In genomic region chr7:3649250-3649649, GRCh38 we compare ENCODE assay signal across 15 cellular contexts.
A peak's percentile ranks its signal among the peaks of the same experiment; 100 is the strongest.
DNase-seq lines count a peak whose midpoint lies in the region; ATAC-seq, FAIRE-seq and TF ChIP-seq lines count a peak whose summit lies in the region.
"Had no signal": no experiment of that assay in that cellular context is flagged by ENCODE, and none has a peak within 500 bp of the region (broad histone marks: within the 10 kb centered on the region; RNA-seq: fewer than 3 reads in every experiment).

No MANE protein-coding gene starts in this region.

- no peak for DNase-seq in AG04450 (ENCODE audit: low read depth, low spot score)
- DNase-seq in LNCaP clone FGC (ENCODE audit: low read depth): no peak
- no peak for DNase-seq in astrocyte (ENCODE audit: low read depth)
- peak; percentile 28 for DNase-seq in iris pigment epithelial cell (ENCODE audit: low read depth)
- no peak for DNase-seq in activated CD8-positive, alpha-beta T cell treated with anti-CD3 and anti-CD28 coated beads for 36 hours
- DNase-seq in ovary: no peak
- DNase-seq: glutamatergic neuron, MG63, posterior cingulate gyrus, spleen had no signal

- H3K27ac ChIP-seq in AG04450 (ENCODE audit: low read depth, low read length) (no peak overlapping the region), astrocyte (ENCODE audit: low read depth, low read length) (no peak overlapping the region), ovary (no peak overlapping the region)
- H3K27ac ChIP-seq: BLaER1, spleen had no signal

- no peaks in the 10 kb centered on the region for H3K4me1 ChIP-seq in astrocyte (ENCODE audit: insufficient read depth, low read length)
- no peaks in the 10 kb centered on the region for H3K4me1 ChIP-seq in ovary (ENCODE audit: insufficient read depth)
- H3K4me1 ChIP-seq: BLaER1, spleen had no signal

- H3K9me3 ChIP-seq in AG04450 (ENCODE audit: control insufficient read depth, insufficient read depth, low read length) (no peaks in the 10 kb centered on the region), astrocyte (ENCODE audit: insufficient read depth, low read depth, low read length) (no peaks in the 10 kb centered on the region), ovary (no peaks in the 10 kb centered on the region)
- H3K9me3 ChIP-seq: BLaER1, MG63, spleen had no signal

- no peaks in the 10 kb centered on the region for H3K36me3 Mint-ChIP-seq in astrocyte (ENCODE audit: low read depth, unreplicated experiment)
- H3K36me3 Mint-ChIP-seq in activated CD8-positive, alpha-beta T cell treated with anti-CD3 and anti-CD28 coated beads for 36 hours (ENCODE audit: low read depth): no peaks in the 10 kb centered on the region

- no peak for ATAC-seq in activated CD8-positive, alpha-beta T cell treated with anti-CD3 and anti-CD28 coated beads for 36 hours
- ATAC-seq in HG02885 (IDR thresholded peaks at IDR 0.05; ENCODE audit: poor library complexity, unreplicated experiment) (no peak), GM18861 (IDR thresholded peaks at IDR 0.05; ENCODE audit: unreplicated experiment) (no peak)
- ATAC-seq: GM12878 had no signal

- FAIRE-seq in astrocyte (lab: Jason Lieb, UNC): no peak
- FAIRE-seq: endometrium, GM12878 had no signal

- CTCF ChIA-PET in AG04450 (lab: Charles Lee): no interaction called here
- CTCF ChIA-PET in activated CD8-positive, alpha-beta T cell treated with anti-CD3 and anti-CD28 coated beads for 36 hours (lab: Charles Lee): no interaction called here

- POLR2A ChIA-PET in AG04450 (lab: Yijun Ruan, JAX): interaction anchor here (0.7 kb wide), 1 partner anchor 368 kb away, joined by 3 read pairs; no protein-coding TSS in a partner anchor
- POLR2A ChIA-PET in activated CD8-positive, alpha-beta T cell treated with anti-CD3 and anti-CD28 coated beads for 36 hours (lab: Charles Lee): interaction anchor here (0.7 kb wide), 1 partner anchor 23 kb away, joined by 3 read pairs; no protein-coding TSS in a partner anchor

- no peak overlapping the region for H2AFZ ChIP-seq in astrocyte (ENCODE audit: low read depth, low read length)

- intact Hi-C loops in activated CD8-positive, alpha-beta T cell treated with anti-CD3 and anti-CD28 coated beads for 36 hours (cut with micrococcal nuclease): no loop called here
- intact Hi-C loops in ovary (cut with DNase I): no loop called here

- H3K27me3 ChIP-seq in AG04450 (ENCODE audit: control insufficient read depth, insufficient read depth, low read length): no peaks in the 10 kb centered on the region
- H3K27me3 ChIP-seq in astrocyte (ENCODE audit: insufficient read depth, low read length): no peaks in the 10 kb centered on the region
- no peaks in the 10 kb centered on the region for H3K27me3 ChIP-seq in ovary
- H3K27me3 ChIP-seq: BLaER1, MG63, spleen had no signal

- H3K27me3 Mint-ChIP-seq in astrocyte (ENCODE audit: low read depth, unreplicated experiment): no peaks in the 10 kb centered on the region
- H3K27me3 Mint-ChIP-seq in activated CD8-positive, alpha-beta T cell treated with anti-CD3 and anti-CD28 coated beads for 36 hours: no peaks in the 10 kb centered on the region

- no peak for TF ChIP-seq EP300 in ovary (IDR thresholded peaks at IDR 0.05)

- TF ChIP-seq CTCF in AG04450 (IDR thresholded peaks at IDR 0.05; ENCODE audit: low read depth, low read length): peak; percentile 30; the same call in 1 of the 2 replicates
- TF ChIP-seq CTCF in LNCaP clone FGC (IDR thresholded peaks at IDR 0.05; ENCODE audit: control insufficient read depth, extremely low read depth, insufficient read depth): peak; percentile 48
- TF ChIP-seq CTCF in astrocyte (IDR thresholded peaks at IDR 0.05; ENCODE audit: insufficient read depth, low read depth, low read length): peak; percentile 7
- TF ChIP-seq CTCF in activated CD8-positive, alpha-beta T cell treated with anti-CD3 and anti-CD28 coated beads for 36 hours (IDR thresholded peaks at IDR 0.05): no peak
- no peak for TF ChIP-seq CTCF in ovary (IDR thresholded peaks at IDR 0.05)

- no peaks in the 10 kb centered on the region for H3K79me2 ChIP-seq in astrocyte (ENCODE audit: insufficient read depth, low read length)

- H4K20me1 ChIP-seq in astrocyte (ENCODE audit: insufficient read depth, low read length): no peaks in the 10 kb centered on the region
- H4K20me1 ChIP-seq: BLaER1 had no signal

- H3K4me3 Mint-ChIP-seq in astrocyte (ENCODE audit: unreplicated experiment): no peak overlapping the region
- H3K4me3 Mint-ChIP-seq in activated CD8-positive, alpha-beta T cell treated with anti-CD3 and anti-CD28 coated beads for 36 hours: no peak overlapping the region

- H3K27ac Mint-ChIP-seq in astrocyte (ENCODE audit: unreplicated experiment): no peak overlapping the region
- no peak overlapping the region for H3K27ac Mint-ChIP-seq in activated CD8-positive, alpha-beta T cell treated with anti-CD3 and anti-CD28 coated beads for 36 hours

- H3K4me3 ChIP-seq in AG04450 (ENCODE audit: low read depth, low read length) (no peak overlapping the region), LNCaP clone FGC (ENCODE audit: low read depth, low read length) (no peak overlapping the region), astrocyte (ENCODE audit: insufficient read depth, low read depth, low read length) (no peak overlapping the region), ovary (no peak overlapping the region)
- H3K4me3 ChIP-seq: BLaER1, GM12878, MG63, spleen had no signal

- peaks cover 6% of the 10 kb centered on the region for H3K9me3 Mint-ChIP-seq in astrocyte (ENCODE audit: unreplicated experiment)
- H3K9me3 Mint-ChIP-seq in activated CD8-positive, alpha-beta T cell treated with anti-CD3 and anti-CD28 coated beads for 36 hours: no peaks in the 10 kb centered on the region

- H3K36me3 ChIP-seq in astrocyte (ENCODE audit: insufficient read depth, low read length): no peaks in the 10 kb centered on the region
- no peaks in the 10 kb centered on the region for H3K36me3 ChIP-seq in ovary
- H3K36me3 ChIP-seq: BLaER1, MG63, spleen had no signal

- WGBS in ovary, 3 donors: 87 to 92% (median 89%) methylated on average over 2 of the region's 2 CpGs

- H3K4me2 ChIP-seq in astrocyte (ENCODE audit: low read length): no peak overlapping the region
- H3K4me2 ChIP-seq: BLaER1 had no signal

- H3K4me1 Mint-ChIP-seq in astrocyte (ENCODE audit: low read depth, unreplicated experiment): no peaks in the 10 kb centered on the region
- no peaks in the 10 kb centered on the region for H3K4me1 Mint-ChIP-seq in activated CD8-positive, alpha-beta T cell treated with anti-CD3 and anti-CD28 coated beads for 36 hours (ENCODE audit: low read depth)

- no peak for TF ChIP-seq POLR2A in ovary (IDR thresholded peaks at IDR 0.05)

- no peak overlapping the region for H3K9ac ChIP-seq in astrocyte (ENCODE audit: low read length)
- H3K9ac ChIP-seq: BLaER1 had no signal

Comparison
In these comparisons a context has a peak if more than half of its experiments do, and no peak if none do; other contexts are left out.
1. CTCF ChIP-seq: peak in AG04450 (single experiment), LNCaP clone FGC (single experiment) and astrocyte (single experiment); none in activated CD8-positive, alpha-beta T cell treated with anti-CD3 and anti-CD28 coated beads for 36 hours (single experiment) and ovary (0 of 3).